9 cellular contexts compared by ENCODE assay signal in the genomic region with DNA sequence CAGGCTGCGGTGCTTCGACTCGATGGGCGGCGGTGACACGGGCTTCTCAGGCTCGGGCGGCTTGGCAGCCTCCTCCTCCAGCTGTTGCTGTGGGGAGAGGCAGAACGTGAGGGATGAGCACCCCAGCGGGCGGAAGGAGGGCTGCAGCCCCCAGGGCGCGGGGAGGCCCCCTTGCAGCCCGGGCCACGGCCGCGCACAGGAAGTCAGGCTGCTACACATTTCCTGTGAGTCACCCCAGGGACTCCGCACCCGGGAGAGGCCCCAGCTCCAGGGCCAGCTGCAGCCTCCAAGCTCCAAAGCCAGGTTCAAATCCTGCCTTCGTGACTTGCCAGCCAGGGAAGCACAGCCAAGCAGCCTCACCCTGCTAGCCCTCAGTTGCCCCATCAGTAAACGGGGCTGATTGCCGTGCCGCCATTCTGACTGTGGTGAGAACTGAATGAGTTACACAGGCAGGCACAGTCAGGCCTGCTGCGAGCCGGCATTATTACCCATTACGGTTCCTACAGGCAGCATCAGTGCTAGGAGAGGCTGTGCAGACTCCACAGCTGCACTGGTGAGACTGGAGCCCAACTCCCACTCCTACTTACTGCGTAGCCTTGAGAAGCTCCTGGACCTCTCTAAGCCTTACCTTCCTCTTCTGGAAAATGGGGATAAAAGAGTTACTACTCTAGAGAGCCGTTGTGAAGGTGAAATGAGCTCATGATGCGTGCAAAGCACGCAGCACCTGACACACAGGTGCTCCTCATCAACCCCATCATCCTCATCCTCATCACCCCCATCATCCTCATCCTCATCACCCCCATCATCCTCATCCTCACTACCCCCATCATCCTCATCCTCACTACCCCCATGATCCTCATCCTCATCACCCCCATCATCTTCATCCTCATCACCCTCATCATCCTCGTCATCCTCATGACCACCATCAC.
DNase-seq lines count a peak whose midpoint lies in the region; ATAC-seq, FAIRE-seq and TF ChIP-seq lines count a peak whose summit lies in the region.
"Had no signal": no experiment of that assay in that cellular context is flagged by ENCODE, and none has a peak within 500 bp of the region (broad histone marks: within the 10 kb centered on the region; RNA-seq: fewer than 3 reads in every experiment).

No MANE protein-coding gene starts in this region.

- no peak overlapping the region for H3K4me3 ChIP-seq in PC-3 (ENCODE audit: low read length)
- peak overlapping the region in 1 of 2 donors; percentile 20 for H3K4me3 ChIP-seq in left lung
- H3K4me3 ChIP-seq in GM23338 = no peak overlapping the region
- H3K4me3 ChIP-seq: adrenal gland had no signal

- POLR2A ChIA-PET in PC-3 (lab: Charles Lee; ENCODE audit: unreplicated experiment) = no interaction called here

- H3K4me1 Mint-ChIP-seq in activated T-cell treated with anti-CD3 and anti-CD28 coated beads, Interleukin-2, amount 50 U/mL, for 72 hours (ENCODE audit: low read depth) = peaks cover 34% of the 10 kb centered on the region
- peaks cover 12% of the 10 kb centered on the region for H3K4me1 Mint-ChIP-seq in GM23338

- H3K9me2 ChIP-seq in PC-3 (replicated peaks; ENCODE audit: low read length) (no peaks in the 10 kb centered on the region), GM23338 (ENCODE audit: insufficient read depth) (no peaks in the 10 kb centered on the region)

- CTCF ChIA-PET in PC-3 (lab: Charles Lee) = no interaction called here

- H3K9me3 Mint-ChIP-seq in activated T-cell treated with anti-CD3 and anti-CD28 coated beads, Interleukin-2, amount 50 U/mL, for 72 hours = peaks cover 3 to 12% of the 10 kb centered on the region in 2 donors
- peaks cover 14% of the 10 kb centered on the region; the same call in 2 of the 3 replicates for H3K9me3 Mint-ChIP-seq in GM23338

- H3K27me3 Mint-ChIP-seq in activated T-cell treated with anti-CD3 and anti-CD28 coated beads, Interleukin-2, amount 50 U/mL, for 72 hours (ENCODE audit: low read depth) = no peaks in the 10 kb centered on the region
- H3K27me3 Mint-ChIP-seq in GM23338 (ENCODE audit: insufficient read depth, low read depth, poor library complexity) = peaks cover 12% of the 10 kb centered on the region

- intact Hi-C loops in PC-3 (cut with micrococcal nuclease) = no loop called here
- intact Hi-C loops in left lung (cut with DNase I) = no loop called here

- ATAC-seq in HG02798 (IDR thresholded peaks at IDR 0.05; ENCODE audit: poor library complexity, unreplicated experiment) (peak; percentile 97), PC-3 (peak; percentile 66), left lung (peak; percentile 71), GM23338 (no peak)
- peak; percentile 98 to 99 for ATAC-seq in activated T-cell treated with anti-CD3 and anti-CD28 coated beads, Interleukin-2, amount 50 U/mL, for 72 hours (replicated peaks in 1 of 2)

- no peaks in the 10 kb centered on the region; the same call in 1 of the 2 replicates for H4K20me1 ChIP-seq in PC-3 (ENCODE audit: low read length)
- peaks cover 13% of the 10 kb centered on the region for H4K20me1 ChIP-seq in GM23338 (replicated peaks; ENCODE audit: insufficient read depth)

- no peak overlapping the region for H3K27ac ChIP-seq in PC-3 (ENCODE audit: low read length)
- peak overlapping the region in 1 of 2 donors; percentile 55 for H3K27ac ChIP-seq in left lung
- H3K27ac ChIP-seq in GM23338 (ENCODE audit: low read depth) = no peak overlapping the region

- H3K27ac Mint-ChIP-seq in activated T-cell treated with anti-CD3 and anti-CD28 coated beads, Interleukin-2, amount 50 U/mL, for 72 hours = peak overlapping the region; percentile 66
- H3K27ac Mint-ChIP-seq in GM23338 = no peak overlapping the region

- TF ChIP-seq CTCF in PC-3 (conservative IDR thresholded peaks at IDR 0.05; ENCODE audit: low read depth, low read length) (no peak), left lung (IDR thresholded peaks at IDR 0.05) (peak in 1 of 2 donors; percentile 64), GM23338 (conservative IDR thresholded peaks at IDR 0.05; ENCODE audit: low read depth in 2 of 2) (no peak)

- DNase-seq in GM18507 (ENCODE audit: extremely low spot score, insufficient read length, low read depth) (peak; percentile 83), PC-3 (no peak), left lung (peak; percentile 69 to 93), GM23338 (ENCODE audit: low spot score) (no peak), islet precursor cell (no peak)
- DNase-seq in activated T-cell treated with anti-CD3 and anti-CD28 coated beads, Interleukin-2, amount 50 U/mL, for 72 hours = peak; percentile 90 to 91
- DNase-seq in stimulated activated CD8-positive, alpha-beta memory T cell treated with anti-CD3 and anti-CD28 coated beads, Interleukin-7, amount 100 ng/mL, for 24 hours (ENCODE audit: low read depth) = peak; percentile 63

- H3K79me2 ChIP-seq in PC-3 (ENCODE audit: low read length) = no peaks in the 10 kb centered on the region
- peaks cover 24% of the 10 kb centered on the region for H3K79me2 ChIP-seq in GM23338 (replicated peaks; ENCODE audit: insufficient read depth)

- BruUV-seq in PC-3 (replicated peaks; lab: Mats Ljungman, UMichigan) = no TSS peak

- no peak overlapping the region for H2AFZ ChIP-seq in PC-3 (ENCODE audit: low read length)
- H2AFZ ChIP-seq in GM23338 = no peak overlapping the region

- H3F3A ChIP-seq in PC-3 (ENCODE audit: low read length, unreplicated experiment) (no peaks in the 10 kb centered on the region), GM23338 (replicated peaks; ENCODE audit: low read depth) (no peaks in the 10 kb centered on the region)

- H3K4me2 ChIP-seq in PC-3 (ENCODE audit: low read length) (no peak overlapping the region), GM23338 (no peak overlapping the region)

- peak overlapping the region; percentile 72 to 78 for H3K4me3 Mint-ChIP-seq in activated T-cell treated with anti-CD3 and anti-CD28 coated beads, Interleukin-2, amount 50 U/mL, for 72 hours
- no peak overlapping the region for H3K4me3 Mint-ChIP-seq in GM23338

- no peak overlapping the region for H3K9ac ChIP-seq in PC-3 (ENCODE audit: low read length)

- H3K27me3 ChIP-seq in PC-3 (ENCODE audit: low read length) (no peaks in the 10 kb centered on the region), left lung (no peaks in the 10 kb centered on the region), GM23338 (ENCODE audit: insufficient read depth) (no peaks in the 10 kb centered on the region)
- H3K27me3 ChIP-seq: adrenal gland had no signal

- H3K36me3 ChIP-seq in PC-3 (ENCODE audit: low read depth, low read length) (peaks cover 44% of the 10 kb centered on the region), left lung (peaks cover 0 to 76% of the 10 kb centered on the region in 2 donors), GM23338 (ENCODE audit: insufficient read depth) (peaks cover 11% of the 10 kb centered on the region)

- H3K4me1 ChIP-seq in PC-3 (ENCODE audit: insufficient read depth, low read length) (no peaks in the 10 kb centered on the region; the same call in 1 of the 2 replicates), left lung (peaks cover 0 to 26% of the 10 kb centered on the region in 2 donors), GM23338 (ENCODE audit: insufficient read depth) (peaks cover 5% of the 10 kb centered on the region; the same call in 1 of the 2 replicates)

- H3K9me3 ChIP-seq in PC-3 (ENCODE audit: low read length) = 0 out of 2 replicates have a peak, but pooled peaks cover 9% of the 10 kb centered on the region
- H3K9me3 ChIP-seq in left lung = peaks cover 0 to 9% of the 10 kb centered on the region in 2 donors
- H3K9me3 ChIP-seq: adrenal gland had no signal

- H3K36me3 Mint-ChIP-seq in activated T-cell treated with anti-CD3 and anti-CD28 coated beads, Interleukin-2, amount 50 U/mL, for 72 hours (ENCODE audit: insufficient read depth in 2 of 2) = peaks cover 32 to 41% of the 10 kb centered on the region in 2 donors
- H3K36me3 Mint-ChIP-seq in GM23338 (ENCODE audit: low read depth) = peaks cover 68% of the 10 kb centered on the region

- peak; percentile 89 for FAIRE-seq in GM18507 (lab: Jason Lieb, UNC)

TF ChIP-seq in GM23338, 12 proteins besides CTCF, POLR2A, EP300 and RAD21:
- TF ChIP-seq NANOG (IDR thresholded peaks at IDR 0.05; ENCODE audit: borderline replicate concordance) (no peak), EZH2 (IDR thresholded peaks at IDR 0.05; ENCODE audit: low read depth, unreplicated experiment) (no peak), CREB1 (CRISPR knock-in tag; IDR thresholded peaks at IDR 0.05; ENCODE audit: low read depth) (no peak), ZNF114 (CRISPR knock-in tag; IDR thresholded peaks at IDR 0.05) (no peak)
- TF ChIP-seq, protein P1, sequence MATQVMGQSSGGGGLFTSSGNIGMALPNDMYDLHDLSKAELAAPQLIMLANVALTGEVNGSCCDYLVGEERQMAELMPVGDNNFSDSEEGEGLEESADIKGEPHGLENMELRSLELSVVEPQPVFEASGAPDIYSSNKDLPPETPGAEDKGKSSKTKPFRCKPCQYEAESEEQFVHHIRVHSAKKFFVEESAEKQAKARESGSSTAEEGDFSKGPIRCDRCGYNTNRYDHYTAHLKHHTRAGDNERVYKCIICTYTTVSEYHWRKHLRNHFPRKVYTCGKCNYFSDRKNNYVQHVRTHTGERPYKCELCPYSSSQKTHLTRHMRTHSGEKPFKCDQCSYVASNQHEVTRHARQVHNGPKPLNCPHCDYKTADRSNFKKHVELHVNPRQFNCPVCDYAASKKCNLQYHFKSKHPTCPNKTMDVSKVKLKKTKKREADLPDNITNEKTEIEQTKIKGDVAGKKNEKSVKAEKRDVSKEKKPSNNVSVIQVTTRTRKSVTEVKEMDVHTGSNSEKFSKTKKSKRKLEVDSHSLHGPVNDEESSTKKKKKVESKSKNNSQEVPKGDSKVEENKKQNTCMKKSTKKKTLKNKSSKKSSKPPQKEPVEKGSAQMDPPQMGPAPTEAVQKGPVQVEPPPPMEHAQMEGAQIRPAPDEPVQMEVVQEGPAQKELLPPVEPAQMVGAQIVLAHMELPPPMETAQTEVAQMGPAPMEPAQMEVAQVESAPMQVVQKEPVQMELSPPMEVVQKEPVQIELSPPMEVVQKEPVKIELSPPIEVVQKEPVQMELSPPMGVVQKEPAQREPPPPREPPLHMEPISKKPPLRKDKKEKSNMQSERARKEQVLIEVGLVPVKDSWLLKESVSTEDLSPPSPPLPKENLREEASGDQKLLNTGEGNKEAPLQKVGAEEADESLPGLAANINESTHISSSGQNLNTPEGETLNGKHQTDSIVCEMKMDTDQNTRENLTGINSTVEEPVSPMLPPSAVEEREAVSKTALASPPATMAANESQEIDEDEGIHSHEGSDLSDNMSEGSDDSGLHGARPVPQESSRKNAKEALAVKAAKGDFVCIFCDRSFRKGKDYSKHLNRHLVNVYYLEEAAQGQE (IDR thresholded peaks at IDR 0.05; ENCODE audit: unreplicated experiment) = no peak

Comparison
In these comparisons a context has a peak if more than half of its experiments do, and no peak if none do; other contexts are left out.
1. DNase-seq: peak in GM18507 (single experiment), activated T-cell treated with anti-CD3 and anti-CD28 coated beads, Interleukin-2, amount 50 U/mL, for 72 hours (2 of 2), left lung (2 of 2) and stimulated activated CD8-positive, alpha-beta memory T cell treated with anti-CD3 and anti-CD28 coated beads, Interleukin-7, amount 100 ng/mL, for 24 hours (single experiment); none in PC-3 (single experiment), GM23338 (single experiment) and islet precursor cell (single experiment).